In genomic region chr12:117050060-117050459, GRCh38 we compare ENCODE assay signal across 20 cellular contexts. TPM values are rescaled to one million over a fixed set of nuclear protein-coding genes. Genes with fewer than 3 reads are reported as not detected.
A peak's percentile ranks its signal among the peaks of the same experiment; 100 is the strongest.
DNase-seq lines count a peak whose midpoint lies in the region; ATAC-seq and TF ChIP-seq lines count a peak whose summit lies in the region.
"Had no signal": no experiment of that assay in that cellular context is flagged by ENCODE, and none has a peak within 500 bp of the region (broad histone marks: within the 10 kb centered on the region; RNA-seq: fewer than 3 reads in every experiment).

No MANE protein-coding gene starts in this region.

- no peak overlapping the region for H3K4me3 Mint-ChIP-seq in GM23338
- H3K4me3 Mint-ChIP-seq: CD4-positive, alpha-beta T cell; IgD-negative memory B cell had no signal

- no peaks in the 10 kb centered on the region for H4K20me1 ChIP-seq in BLaER1 treated with 17β-estradiol and CSF1 and Interleukin-3, amounts not matched to agents 10 nM and 100 nM
- H4K20me1 ChIP-seq in GM23338 (replicated peaks; ENCODE audit: insufficient read depth): no peaks in the 10 kb centered on the region

- H3K79me2 ChIP-seq in GM23338 (replicated peaks; ENCODE audit: insufficient read depth): no peaks in the 10 kb centered on the region

- no peak overlapping the region for H3K27ac Mint-ChIP-seq in GM23338
- H3K27ac Mint-ChIP-seq: CD4-positive, alpha-beta T cell; IgD-negative memory B cell had no signal

- H3K36me3 Mint-ChIP-seq in GM23338 (ENCODE audit: low read depth): no peaks in the 10 kb centered on the region; the same call in 2 of the 3 replicates
- H3K36me3 Mint-ChIP-seq: IgD-negative memory B cell had no signal

- no peaks in the 10 kb centered on the region for H3F3A ChIP-seq in GM23338 (replicated peaks; ENCODE audit: low read depth)

- H2AFZ ChIP-seq in GM23338: no peak overlapping the region

- intact Hi-C loops in left ventricle myocardium inferior (cut with micrococcal nuclease): no loop called here

- H3K9me2 ChIP-seq in GM23338 (ENCODE audit: insufficient read depth): no peaks in the 10 kb centered on the region

- TF ChIP-seq CTCF in VCaP (conservative IDR thresholded peaks at IDR 0.05): no peak
- no peak for TF ChIP-seq CTCF in left ventricle myocardium inferior (IDR thresholded peaks at IDR 0.05; ENCODE audit: borderline replicate concordance)
- no peak for TF ChIP-seq CTCF in GM23338 (conservative IDR thresholded peaks at IDR 0.05; ENCODE audit: low read depth in 2 of 2)
- TF ChIP-seq CTCF in omental fat pad (IDR thresholded peaks at IDR 0.05): no peak

- H3K27me3 Mint-ChIP-seq in GM23338 (ENCODE audit: insufficient read depth, low read depth, poor library complexity): peaks cover 2% of the 10 kb centered on the region
- H3K27me3 Mint-ChIP-seq: CD4-positive, alpha-beta T cell; IgD-negative memory B cell had no signal

- no peak overlapping the region for H3K4me3 ChIP-seq in BLaER1 treated with 17β-estradiol and CSF1 and Interleukin-3, amounts not matched to agents 10 nM and 100 nM
- H3K4me3 ChIP-seq in left ventricle myocardium inferior (no peak overlapping the region), GM23338 (no peak overlapping the region)

- no peaks in the 10 kb centered on the region for H3K9me3 Mint-ChIP-seq in GM23338
- H3K9me3 Mint-ChIP-seq: CD4-positive, alpha-beta T cell; IgD-negative memory B cell had no signal

- DNase-seq in NCI-H1105 (lab: John Stamatoyannopoulos, UW): peak; percentile 6
- no peak for DNase-seq in NCI-H1105 treated with DMSO at 0.1 percent for 48 hours (lab: John Stamatoyannopoulos, UW)
- no peak for DNase-seq in left ventricle myocardium inferior
- DNase-seq in GM23338 (ENCODE audit: low spot score): no peak
- no peak for DNase-seq in omental fat pad (ENCODE audit: low spot score)
- DNase-seq in germinal center (ENCODE audit: low spot score): no peak
- DNase-seq: 8988T; ACHN; CD4-positive, alpha-beta T cell; DMS53; NCI-H1092; NCI-H1436 treated with DMSO at 0.1 percent for 48 hours; NCI-H187 treated with DMSO at 0.1 percent for 48 hours; NCI-H2107; NCI-H748 treated with DMSO at 0.1 percent for 48 hours; RPMI8226; SHP77 treated with DMSO at 0.1 percent for 48 hours had no signal

- peak overlapping the region in 4 of 11 experiments; percentile 55 to 70 (median 64); a peak in 6 of 22 replicates for H3K9ac ChIP-seq in BLaER1 treated with 17β-estradiol and CSF1 and Interleukin-3, amounts not matched to agents 10 nM and 100 nM

- no peaks in the 10 kb centered on the region for H3K27me3 ChIP-seq in BLaER1 treated with 17β-estradiol and CSF1 and Interleukin-3, amounts not matched to agents 10 nM and 100 nM
- H3K27me3 ChIP-seq in left ventricle myocardium inferior (ENCODE audit: low read depth) (no peaks in the 10 kb centered on the region), GM23338 (ENCODE audit: insufficient read depth) (no peaks in the 10 kb centered on the region)

- no peak for ATAC-seq in GM23338
- no peak for ATAC-seq in omental fat pad (ENCODE audit: low FRiP score)

- peak overlapping the region; percentile 77 to 97 (median 92) for H3K4me2 ChIP-seq in BLaER1 treated with 17β-estradiol and CSF1 and Interleukin-3, amounts not matched to agents 10 nM and 100 nM
- H3K4me2 ChIP-seq in GM23338: no peak overlapping the region

- H3K9me3 ChIP-seq in BLaER1 treated with 17β-estradiol and CSF1 and Interleukin-3, amounts not matched to agents 10 nM and 100 nM (replicated peaks in 1 of 11): no peaks in the 10 kb centered on the region
- no peaks in the 10 kb centered on the region for H3K9me3 ChIP-seq in left ventricle myocardium inferior (replicated peaks)

- H3K36me3 ChIP-seq in BLaER1 treated with 17β-estradiol and CSF1 and Interleukin-3, amounts not matched to agents 10 nM and 100 nM: peaks cover 0 to 16% (median 4%) of the 10 kb centered on the region in 11 experiments; a peak in 7 of 22 replicates
- H3K36me3 ChIP-seq in left ventricle myocardium inferior: no peaks in the 10 kb centered on the region
- no peaks in the 10 kb centered on the region for H3K36me3 ChIP-seq in GM23338 (ENCODE audit: insufficient read depth)

- peaks cover 57% of the 10 kb centered on the region for H3K4me1 Mint-ChIP-seq in GM23338

- H3K4me1 ChIP-seq in BLaER1 treated with 17β-estradiol and CSF1 and Interleukin-3, amounts not matched to agents 10 nM and 100 nM: peaks cover 95 to 100% (median 100%) of the 10 kb centered on the region in 10 experiments
- H3K4me1 ChIP-seq in left ventricle myocardium inferior: peaks cover 83% of the 10 kb centered on the region
- H3K4me1 ChIP-seq in GM23338 (ENCODE audit: insufficient read depth): peaks cover 15% of the 10 kb centered on the region

- H3K27ac ChIP-seq in BLaER1 treated with 17β-estradiol and CSF1 and Interleukin-3, amounts not matched to agents 10 nM and 100 nM: peak overlapping the region in 4 of 11 experiments; percentile 67 to 99 (median 96); a peak in 4 of 22 replicates
- H3K27ac ChIP-seq in VCaP (peak overlapping the region; percentile 16; the same call in 1 of the 2 replicates), left ventricle myocardium inferior (replicated peaks) (peak overlapping the region; percentile 95), GM23338 (ENCODE audit: low read depth) (no peak overlapping the region)

TF ChIP-seq in GM23338, 12 proteins besides CTCF, POLR2A, EP300 and RAD21:
- TF ChIP-seq POLR2AphosphoS5 (IDR thresholded peaks at IDR 0.05; ENCODE audit: low read depth) (no peak), ZNF331 (CRISPR knock-in tag; IDR thresholded peaks at IDR 0.05; ENCODE audit: low read depth) (no peak), CREB1 (CRISPR knock-in tag; IDR thresholded peaks at IDR 0.05; ENCODE audit: low read depth) (no peak), NANOG (IDR thresholded peaks at IDR 0.05; ENCODE audit: borderline replicate concordance) (no peak), EZH2 (IDR thresholded peaks at IDR 0.05; ENCODE audit: low read depth, unreplicated experiment) (no peak), REST (IDR thresholded peaks at IDR 0.05; ENCODE audit: unreplicated experiment) (no peak)

RNA-seq across cellular contexts. Expression of gene TESC, which starts 49.2 kb away (rescaled TPM):
- total RNA-seq in left ventricle myocardium inferior (92.1 TPM), omental fat pad (10 to 100 TPM in 1 of 4 donors, 1 to 10 TPM in 3; 4.5 to 22.4 (median 6.1) TPM)
- 4.2 and 17.0 TPM in 2 replicates for total RNA-seq in GM23338 (2014; rRNA removed; shearing (Covaris generic))
- polyA plus RNA-seq in GM23338 (2016; fragmentation: Nextera tagmentation; extraction: Ambion mirVana): 10.4 and 12.0 TPM in 2 replicates
